ENCODE assay signal across 1 cellular context in the genomic region with DNA sequence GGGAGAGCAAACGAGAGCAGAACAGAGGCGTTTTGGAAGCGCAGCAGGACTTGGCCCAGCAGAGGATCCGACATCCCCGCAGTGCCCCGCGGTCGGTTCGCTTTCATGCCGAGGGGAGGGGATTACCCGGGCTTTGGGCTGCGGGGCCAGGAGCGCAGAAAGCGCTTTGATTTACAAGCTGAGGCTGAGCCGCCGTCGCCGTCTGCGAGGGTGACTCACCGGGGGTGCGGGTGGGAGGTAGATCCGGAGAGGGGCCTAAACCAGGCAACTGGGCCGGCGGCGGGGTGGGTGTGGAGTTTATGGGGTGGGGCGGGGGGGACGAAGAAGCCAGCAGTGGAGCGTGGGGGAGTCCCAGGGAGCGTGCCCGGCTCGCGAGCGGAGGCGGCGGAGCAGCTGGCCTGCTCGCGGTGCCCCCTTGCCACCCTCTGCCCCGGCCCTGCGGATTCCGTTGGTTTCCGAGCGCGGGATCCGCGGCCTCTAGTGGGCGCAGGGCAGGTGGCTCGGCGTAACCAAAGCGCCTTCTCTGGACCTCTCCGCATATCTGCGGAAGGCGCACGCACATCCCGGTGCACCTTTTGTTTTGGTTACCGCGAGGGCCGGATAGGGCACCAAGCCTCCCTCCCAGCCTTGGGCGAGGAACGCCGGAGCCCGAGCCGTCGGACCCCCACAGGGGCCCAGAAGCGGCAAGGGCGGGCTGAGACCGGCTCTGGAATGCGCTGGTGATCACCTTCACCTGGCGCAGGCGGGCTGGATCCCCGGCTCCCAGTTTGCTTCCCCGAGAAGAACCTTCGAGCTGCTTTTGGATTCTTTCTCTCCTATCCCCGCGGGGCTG.
A peak's percentile ranks its signal among the peaks of the same experiment; 100 is the strongest.
TF ChIP-seq lines count a peak whose summit lies in the region.

No MANE protein-coding gene starts in this region.

TF ChIP-seq in HEK293, 187 proteins besides CTCF, POLR2A, EP300 and RAD21 (continued from another document and continues in another):
- TF ChIP-seq, protein P1, sequence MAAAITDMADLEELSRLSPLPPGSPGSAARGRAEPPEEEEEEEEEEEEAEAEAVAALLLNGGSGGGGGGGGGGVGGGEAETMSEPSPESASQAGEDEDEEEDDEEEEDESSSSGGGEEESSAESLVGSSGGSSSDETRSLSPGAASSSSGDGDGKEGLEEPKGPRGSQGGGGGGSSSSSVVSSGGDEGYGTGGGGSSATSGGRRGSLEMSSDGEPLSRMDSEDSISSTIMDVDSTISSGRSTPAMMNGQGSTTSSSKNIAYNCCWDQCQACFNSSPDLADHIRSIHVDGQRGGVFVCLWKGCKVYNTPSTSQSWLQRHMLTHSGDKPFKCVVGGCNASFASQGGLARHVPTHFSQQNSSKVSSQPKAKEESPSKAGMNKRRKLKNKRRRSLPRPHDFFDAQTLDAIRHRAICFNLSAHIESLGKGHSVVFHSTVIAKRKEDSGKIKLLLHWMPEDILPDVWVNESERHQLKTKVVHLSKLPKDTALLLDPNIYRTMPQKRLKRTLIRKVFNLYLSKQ (tag by site-specific recombination; IDR thresholded peaks at IDR 0.05; ENCODE audit: borderline replicate concordance), result no peak
- TF ChIP-seq KLF7 (tag by site-specific recombination; IDR thresholded peaks at IDR 0.05; ENCODE audit: borderline replicate concordance) (no peak), ZNF132 (tag by site-specific recombination; IDR thresholded peaks at IDR 0.05; ENCODE audit: borderline replicate concordance) (no peak), SP7 (tag by site-specific recombination; IDR thresholded peaks at IDR 0.05) (peak; percentile 51), ZBTB17 (tag by site-specific recombination; IDR thresholded peaks at IDR 0.05) (peak; percentile 37; the same call in 1 of the 2 replicates), ZNF48 (tag by site-specific recombination; IDR thresholded peaks at IDR 0.05) (no peak), ZNF623 (tag by site-specific recombination; IDR thresholded peaks at IDR 0.05) (no peak), OSR2 (tag by site-specific recombination; IDR thresholded peaks at IDR 0.05) (no peak), HOXC10 (CRISPR knock-in tag; IDR thresholded peaks at IDR 0.05) (no peak), TCF7L2 (IDR thresholded peaks at IDR 0.05; ENCODE audit: borderline replicate concordance, low read depth, low read length) (0 out of 2 replicates have a peak, but pooled peaks have one; percentile 40), ZNF211 (tag by site-specific recombination; IDR thresholded peaks at IDR 0.05; ENCODE audit: low read depth) (no peak), ZFP37 (tag by site-specific recombination; IDR thresholded peaks at IDR 0.05) (0 out of 2 replicates have a peak, but pooled peaks have one; percentile 24), EGR2 (tag by site-specific recombination; IDR thresholded peaks at IDR 0.05; ENCODE audit: low read depth) (peak; percentile 85), ZBTB1 (tag by site-specific recombination; IDR thresholded peaks at IDR 0.05) (no peak), OVOL3 (tag by site-specific recombination; IDR thresholded peaks at IDR 0.05) (no peak), ZNF366 (tag by site-specific recombination; conservative IDR thresholded peaks at IDR 0.05) (no peak), ZNF24 (tag by site-specific recombination; IDR thresholded peaks at IDR 0.05) (no peak), ZNF23 (tag by site-specific recombination; IDR thresholded peaks at IDR 0.05; ENCODE audit: borderline replicate concordance) (no peak), TRIM28 (IDR thresholded peaks at IDR 0.05; ENCODE audit: borderline replicate concordance, low read length) (no peak), KLF9 (tag by site-specific recombination; IDR thresholded peaks at IDR 0.05; ENCODE audit: low read depth) (peak; percentile 65), ZNF114 (tag by site-specific recombination; IDR thresholded peaks at IDR 0.05) (no peak), ZNF184 (tag by site-specific recombination; IDR thresholded peaks at IDR 0.05) (no peak), ZNF223 (tag by site-specific recombination; IDR thresholded peaks at IDR 0.05) (no peak), ZNF423 (tag by site-specific recombination; IDR thresholded peaks at IDR 0.05) (peak; percentile 60; the same call in 1 of the 2 replicates), ZIC2 (tag by site-specific recombination; IDR thresholded peaks at IDR 0.05) (peak; percentile 95), ZNF335 (tag by site-specific recombination; conservative IDR thresholded peaks at IDR 0.05) (peak; percentile 49), ZNF416 (tag by site-specific recombination; IDR thresholded peaks at IDR 0.05) (no peak)
- TF ChIP-seq, protein P2, sequence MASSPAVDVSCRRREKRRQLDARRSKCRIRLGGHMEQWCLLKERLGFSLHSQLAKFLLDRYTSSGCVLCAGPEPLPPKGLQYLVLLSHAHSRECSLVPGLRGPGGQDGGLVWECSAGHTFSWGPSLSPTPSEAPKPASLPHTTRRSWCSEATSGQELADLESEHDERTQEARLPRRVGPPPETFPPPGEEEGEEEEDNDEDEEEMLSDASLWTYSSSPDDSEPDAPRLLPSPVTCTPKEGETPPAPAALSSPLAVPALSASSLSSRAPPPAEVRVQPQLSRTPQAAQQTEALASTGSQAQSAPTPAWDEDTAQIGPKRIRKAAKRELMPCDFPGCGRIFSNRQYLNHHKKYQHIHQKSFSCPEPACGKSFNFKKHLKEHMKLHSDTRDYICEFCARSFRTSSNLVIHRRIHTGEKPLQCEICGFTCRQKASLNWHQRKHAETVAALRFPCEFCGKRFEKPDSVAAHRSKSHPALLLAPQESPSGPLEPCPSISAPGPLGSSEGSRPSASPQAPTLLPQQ (tag by site-specific recombination; IDR thresholded peaks at IDR 0.05), result 0 out of 2 replicates have a peak, but pooled peaks have one; percentile 18
- TF ChIP-seq, protein P3, sequence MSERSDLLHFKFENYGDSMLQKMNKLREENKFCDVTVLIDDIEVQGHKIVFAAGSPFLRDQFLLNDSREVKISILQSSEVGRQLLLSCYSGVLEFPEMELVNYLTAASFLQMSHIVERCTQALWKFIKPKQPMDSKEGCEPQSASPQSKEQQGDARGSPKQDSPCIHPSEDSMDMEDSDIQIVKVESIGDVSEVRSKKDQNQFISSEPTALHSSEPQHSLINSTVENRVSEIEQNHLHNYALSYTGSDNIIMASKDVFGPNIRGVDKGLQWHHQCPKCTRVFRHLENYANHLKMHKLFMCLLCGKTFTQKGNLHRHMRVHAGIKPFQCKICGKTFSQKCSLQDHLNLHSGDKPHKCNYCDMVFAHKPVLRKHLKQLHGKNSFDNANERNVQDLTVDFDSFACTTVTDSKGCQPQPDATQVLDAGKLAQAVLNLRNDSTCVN (tag by site-specific recombination; optimal IDR thresholded peaks at IDR 0.05), result peak; percentile 74
- TF ChIP-seq, protein P4, sequence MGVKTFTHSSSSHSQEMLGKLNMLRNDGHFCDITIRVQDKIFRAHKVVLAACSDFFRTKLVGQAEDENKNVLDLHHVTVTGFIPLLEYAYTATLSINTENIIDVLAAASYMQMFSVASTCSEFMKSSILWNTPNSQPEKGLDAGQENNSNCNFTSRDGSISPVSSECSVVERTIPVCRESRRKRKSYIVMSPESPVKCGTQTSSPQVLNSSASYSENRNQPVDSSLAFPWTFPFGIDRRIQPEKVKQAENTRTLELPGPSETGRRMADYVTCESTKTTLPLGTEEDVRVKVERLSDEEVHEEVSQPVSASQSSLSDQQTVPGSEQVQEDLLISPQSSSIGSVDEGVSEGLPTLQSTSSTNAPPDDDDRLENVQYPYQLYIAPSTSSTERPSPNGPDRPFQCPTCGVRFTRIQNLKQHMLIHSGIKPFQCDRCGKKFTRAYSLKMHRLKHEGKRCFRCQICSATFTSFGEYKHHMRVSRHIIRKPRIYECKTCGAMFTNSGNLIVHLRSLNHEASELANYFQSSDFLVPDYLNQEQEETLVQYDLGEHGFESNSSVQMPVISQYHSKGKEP (tag by site-specific recombination; IDR thresholded peaks at IDR 0.05), result no peak
- TF ChIP-seq, protein P5, sequence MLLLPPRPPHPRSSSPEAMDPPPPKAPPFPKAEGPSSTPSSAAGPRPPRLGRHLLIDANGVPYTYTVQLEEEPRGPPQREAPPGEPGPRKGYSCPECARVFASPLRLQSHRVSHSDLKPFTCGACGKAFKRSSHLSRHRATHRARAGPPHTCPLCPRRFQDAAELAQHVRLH (tag by site-specific recombination; IDR thresholded peaks at IDR 0.05), result no peak
- TF ChIP-seq, protein P6, sequence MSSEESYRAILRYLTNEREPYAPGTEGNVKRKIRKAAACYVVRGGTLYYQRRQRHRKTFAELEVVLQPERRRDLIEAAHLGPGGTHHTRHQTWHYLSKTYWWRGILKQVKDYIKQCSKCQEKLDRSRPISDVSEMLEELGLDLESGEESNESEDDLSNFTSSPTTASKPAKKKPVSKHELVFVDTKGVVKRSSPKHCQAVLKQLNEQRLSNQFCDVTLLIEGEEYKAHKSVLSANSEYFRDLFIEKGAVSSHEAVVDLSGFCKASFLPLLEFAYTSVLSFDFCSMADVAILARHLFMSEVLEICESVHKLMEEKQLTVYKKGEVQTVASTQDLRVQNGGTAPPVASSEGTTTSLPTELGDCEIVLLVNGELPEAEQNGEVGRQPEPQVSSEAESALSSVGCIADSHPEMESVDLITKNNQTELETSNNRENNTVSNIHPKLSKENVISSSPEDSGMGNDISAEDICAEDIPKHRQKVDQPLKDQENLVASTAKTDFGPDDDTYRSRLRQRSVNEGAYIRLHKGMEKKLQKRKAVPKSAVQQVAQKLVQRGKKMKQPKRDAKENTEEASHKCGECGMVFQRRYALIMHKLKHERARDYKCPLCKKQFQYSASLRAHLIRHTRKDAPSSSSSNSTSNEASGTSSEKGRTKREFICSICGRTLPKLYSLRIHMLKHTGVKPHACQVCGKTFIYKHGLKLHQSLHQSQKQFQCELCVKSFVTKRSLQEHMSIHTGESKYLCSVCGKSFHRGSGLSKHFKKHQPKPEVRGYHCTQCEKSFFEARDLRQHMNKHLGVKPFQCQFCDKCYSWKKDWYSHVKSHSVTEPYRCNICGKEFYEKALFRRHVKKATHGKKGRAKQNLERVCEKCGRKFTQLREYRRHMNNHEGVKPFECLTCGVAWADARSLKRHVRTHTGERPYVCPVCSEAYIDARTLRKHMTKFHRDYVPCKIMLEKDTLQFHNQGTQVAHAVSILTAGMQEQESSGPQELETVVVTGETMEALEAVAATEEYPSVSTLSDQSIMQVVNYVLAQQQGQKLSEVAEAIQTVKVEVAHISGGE (tag by site-specific recombination; conservative IDR thresholded peaks at IDR 0.05; ENCODE audit: low read depth), result 0 out of 2 replicates have a peak, but pooled peaks have one; percentile 30
- TF ChIP-seq, protein P7, sequence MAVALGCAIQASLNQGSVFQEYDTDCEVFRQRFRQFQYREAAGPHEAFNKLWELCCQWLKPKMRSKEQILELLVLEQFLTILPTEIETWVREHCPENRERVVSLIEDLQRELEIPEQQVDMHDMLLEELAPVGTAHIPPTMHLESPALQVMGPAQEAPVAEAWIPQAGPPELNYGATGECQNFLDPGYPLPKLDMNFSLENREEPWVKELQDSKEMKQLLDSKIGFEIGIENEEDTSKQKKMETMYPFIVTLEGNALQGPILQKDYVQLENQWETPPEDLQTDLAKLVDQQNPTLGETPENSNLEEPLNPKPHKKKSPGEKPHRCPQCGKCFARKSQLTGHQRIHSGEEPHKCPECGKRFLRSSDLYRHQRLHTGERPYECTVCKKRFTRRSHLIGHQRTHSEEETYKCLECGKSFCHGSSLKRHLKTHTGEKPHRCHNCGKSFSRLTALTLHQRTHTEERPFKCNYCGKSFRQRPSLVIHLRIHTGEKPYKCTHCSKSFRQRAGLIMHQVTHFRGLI (tag by site-specific recombination; IDR thresholded peaks at IDR 0.05), result no peak
- TF ChIP-seq, protein P8, sequence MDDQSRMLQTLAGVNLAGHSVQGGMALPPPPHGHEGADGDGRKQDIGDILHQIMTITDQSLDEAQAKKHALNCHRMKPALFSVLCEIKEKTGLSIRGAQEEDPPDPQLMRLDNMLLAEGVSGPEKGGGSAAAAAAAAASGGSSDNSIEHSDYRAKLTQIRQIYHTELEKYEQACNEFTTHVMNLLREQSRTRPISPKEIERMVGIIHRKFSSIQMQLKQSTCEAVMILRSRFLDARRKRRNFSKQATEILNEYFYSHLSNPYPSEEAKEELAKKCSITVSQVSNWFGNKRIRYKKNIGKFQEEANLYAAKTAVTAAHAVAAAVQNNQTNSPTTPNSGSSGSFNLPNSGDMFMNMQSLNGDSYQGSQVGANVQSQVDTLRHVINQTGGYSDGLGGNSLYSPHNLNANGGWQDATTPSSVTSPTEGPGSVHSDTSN (CRISPR knock-in tag; IDR thresholded peaks at IDR 0.05), result no peak
- TF ChIP-seq, protein P9, sequence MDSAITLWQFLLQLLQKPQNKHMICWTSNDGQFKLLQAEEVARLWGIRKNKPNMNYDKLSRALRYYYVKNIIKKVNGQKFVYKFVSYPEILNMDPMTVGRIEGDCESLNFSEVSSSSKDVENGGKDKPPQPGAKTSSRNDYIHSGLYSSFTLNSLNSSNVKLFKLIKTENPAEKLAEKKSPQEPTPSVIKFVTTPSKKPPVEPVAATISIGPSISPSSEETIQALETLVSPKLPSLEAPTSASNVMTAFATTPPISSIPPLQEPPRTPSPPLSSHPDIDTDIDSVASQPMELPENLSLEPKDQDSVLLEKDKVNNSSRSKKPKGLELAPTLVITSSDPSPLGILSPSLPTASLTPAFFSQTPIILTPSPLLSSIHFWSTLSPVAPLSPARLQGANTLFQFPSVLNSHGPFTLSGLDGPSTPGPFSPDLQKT (IDR thresholded peaks at IDR 0.05; ENCODE audit: borderline replicate concordance, low read depth, low read length), result no peak
- TF ChIP-seq, protein P10, sequence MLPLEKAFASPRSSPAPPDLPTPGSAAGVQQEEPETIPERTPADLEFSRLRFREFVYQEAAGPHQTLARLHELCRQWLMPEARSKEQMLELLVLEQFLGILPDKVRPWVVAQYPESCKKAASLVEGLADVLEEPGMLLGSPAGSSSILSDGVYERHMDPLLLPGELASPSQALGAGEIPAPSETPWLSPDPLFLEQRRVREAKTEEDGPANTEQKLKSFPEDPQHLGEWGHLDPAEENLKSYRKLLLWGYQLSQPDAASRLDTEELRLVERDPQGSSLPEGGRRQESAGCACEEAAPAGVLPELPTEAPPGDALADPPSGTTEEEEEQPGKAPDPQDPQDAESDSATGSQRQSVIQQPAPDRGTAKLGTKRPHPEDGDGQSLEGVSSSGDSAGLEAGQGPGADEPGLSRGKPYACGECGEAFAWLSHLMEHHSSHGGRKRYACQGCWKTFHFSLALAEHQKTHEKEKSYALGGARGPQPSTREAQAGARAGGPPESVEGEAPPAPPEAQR (tag by site-specific recombination; IDR thresholded peaks at IDR 0.05), result no peak
- TF ChIP-seq, protein P11, sequence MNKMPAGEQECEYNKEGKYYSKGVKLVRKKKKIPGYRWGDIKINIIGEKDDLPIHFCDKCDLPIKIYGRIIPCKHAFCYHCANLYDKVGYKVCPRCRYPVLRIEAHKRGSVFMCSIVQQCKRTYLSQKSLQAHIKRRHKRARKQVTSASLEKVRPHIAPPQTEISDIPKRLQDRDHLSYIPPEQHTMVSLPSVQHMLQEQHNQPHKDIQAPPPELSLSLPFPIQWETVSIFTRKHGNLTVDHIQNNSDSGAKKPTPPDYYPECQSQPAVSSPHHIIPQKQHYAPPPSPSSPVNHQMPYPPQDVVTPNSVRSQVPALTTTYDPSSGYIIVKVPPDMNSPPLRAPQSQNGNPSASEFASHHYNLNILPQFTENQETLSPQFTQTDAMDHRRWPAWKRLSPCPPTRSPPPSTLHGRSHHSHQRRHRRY (tag by site-specific recombination; IDR thresholded peaks at IDR 0.05), result no peak
